ENCODE assay signal across 8 cellular contexts in the genomic region with DNA sequence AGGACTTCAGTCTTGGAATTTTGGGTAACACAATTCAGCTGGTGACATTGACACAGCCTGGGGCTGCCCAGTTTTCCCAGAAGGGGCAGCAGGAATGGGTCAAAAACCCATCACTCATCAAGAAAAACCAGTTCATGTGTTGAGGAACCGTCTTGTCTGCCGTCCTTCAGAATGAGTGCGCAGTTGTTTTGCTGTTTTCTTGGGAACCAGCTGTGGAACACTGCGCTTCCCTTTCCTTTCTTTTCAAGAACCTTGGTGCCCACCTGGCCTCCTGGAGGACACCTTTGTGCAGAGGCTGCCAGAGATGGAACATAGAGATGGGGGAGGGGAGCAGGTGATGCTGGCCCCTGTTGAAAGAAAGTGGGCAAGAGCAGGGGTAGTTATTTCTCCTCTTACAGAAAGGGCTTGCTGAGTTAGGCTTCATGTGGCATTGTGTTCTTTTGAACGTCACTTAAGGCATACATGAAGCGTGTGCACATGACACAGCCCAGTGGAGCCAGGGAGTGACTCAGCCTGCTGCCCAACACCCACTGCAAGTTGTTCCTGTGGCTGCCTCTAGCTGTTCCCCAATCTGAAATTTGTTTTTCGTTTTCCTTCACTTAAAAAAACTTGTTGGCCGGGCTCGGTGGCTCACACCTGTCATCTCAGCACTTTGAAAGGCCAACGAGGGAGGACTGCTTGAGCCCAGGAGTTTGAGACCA.
DNase-seq lines count a peak whose midpoint lies in the region; ATAC-seq and TF ChIP-seq lines count a peak whose summit lies in the region.

No MANE protein-coding gene starts in this region.

- peak; percentile 19 for TF ChIP-seq POLR2A in erythroblast (IDR thresholded peaks at IDR 0.05; ENCODE audit: low read length)

- no peaks in the 10 kb centered on the region for H3K9me3 Mint-ChIP-seq in activated CD4-positive, alpha-beta memory T cell treated with anti-CD3 and anti-CD28 coated beads for 36 hours

- H3K27me3 Mint-ChIP-seq in activated CD4-positive, alpha-beta memory T cell treated with anti-CD3 and anti-CD28 coated beads for 36 hours = no peaks in the 10 kb centered on the region

- H3K27ac ChIP-seq in AG04450 (ENCODE audit: low read depth, low read length) (peak overlapping the region; percentile 80), neuronal stem cell (replicated peaks; ENCODE audit: low read length) (no peak overlapping the region)

- H2BK15ac ChIP-seq in neuronal stem cell (ENCODE audit: low read length) = peak overlapping the region; percentile 33

- H3K4me2 ChIP-seq in neuronal stem cell (ENCODE audit: insufficient read depth, low read length, poor library complexity, severe bottlenecking) = no peak overlapping the region

- H2AFZ ChIP-seq in neuronal stem cell (ENCODE audit: low read length) = no peak overlapping the region

- H3K36me3 Mint-ChIP-seq in activated CD4-positive, alpha-beta memory T cell treated with anti-CD3 and anti-CD28 coated beads for 36 hours = no peaks in the 10 kb centered on the region

- no peaks in the 10 kb centered on the region for H3K79me1 ChIP-seq in neuronal stem cell (ENCODE audit: low read depth, low read length)

- H2BK120ac ChIP-seq in neuronal stem cell (ENCODE audit: low read depth, low read length) = no peak overlapping the region

- H3K18ac ChIP-seq in neuronal stem cell (ENCODE audit: low read length) = peak overlapping the region; percentile 0

- no peak overlapping the region for H2BK12ac ChIP-seq in neuronal stem cell (ENCODE audit: low read length)

- TF ChIP-seq CTCF in AG04450 (IDR thresholded peaks at IDR 0.05; ENCODE audit: low read depth, low read length) = peak; percentile 12; the same call in 1 of the 2 replicates

- ATAC-seq in GM18907 (IDR thresholded peaks at IDR 0.05; ENCODE audit: unreplicated experiment) = peak; percentile 71
- peak; percentile 74 for ATAC-seq in HG03060 (IDR thresholded peaks at IDR 0.05; ENCODE audit: low read depth, unreplicated experiment)

- intact Hi-C loops in activated CD4-positive, alpha-beta memory T cell treated with anti-CD3 and anti-CD28 coated beads for 36 hours (cut with micrococcal nuclease) = no loop called here

- H3K9me3 ChIP-seq in AG04450 (ENCODE audit: control insufficient read depth, insufficient read depth, low read length) = no peaks in the 10 kb centered on the region
- no peaks in the 10 kb centered on the region for H3K9me3 ChIP-seq in neuronal stem cell (replicated peaks in 1 of 2; ENCODE audit: control insufficient read depth in 2 of 2, insufficient read depth in 1 of 2, low read depth in 1 of 2, low read length in 2 of 2)

- H4K91ac ChIP-seq in neuronal stem cell (ENCODE audit: low read depth, low read length, poor library complexity) = no peak overlapping the region

- peak; percentile 75 for DNase-seq in AG04450 (ENCODE audit: low read depth, low spot score)
- peak; percentile 72 for DNase-seq in OCI-M1 (lab: John Stamatoyannopoulos, UW)
- DNase-seq in erythroblast (lab: John Stamatoyannopoulos, UW) = peak; percentile 78 to 81
- no peak for DNase-seq in neuronal stem cell (ENCODE audit: low spot score)
- no peak for DNase-seq in COR-L47 (lab: John Stamatoyannopoulos, UW)
- DNase-seq in activated CD4-positive, alpha-beta memory T cell treated with anti-CD3 and anti-CD28 coated beads for 36 hours = no peak

- POLR2A ChIA-PET in AG04450 (lab: Yijun Ruan, JAX) = interaction anchor here (0.6 to 1.2 kb wide), 2 partner anchors 13 to 15 kb away, joined by 4 to 5 read pairs; no protein-coding TSS in a partner anchor
- POLR2A ChIA-PET in activated CD4-positive, alpha-beta memory T cell treated with anti-CD3 and anti-CD28 coated beads for 36 hours (lab: Charles Lee) = no interaction called here

- WGBS in neuronal stem cell (ENCODE audit: extremely low coverage in 2 of 2, insufficient read length in 2 of 2, insufficient replicate concordance in 1 of 2), 2 donors = no CpG with 5 or more reads among the region's 10 CpGs

- no peaks in the 10 kb centered on the region for H3K4me1 Mint-ChIP-seq in activated CD4-positive, alpha-beta memory T cell treated with anti-CD3 and anti-CD28 coated beads for 36 hours (ENCODE audit: low read depth)

- H3K9ac ChIP-seq in neuronal stem cell (ENCODE audit: low read depth, low read length, poor library complexity) = no peak overlapping the region

- peaks cover 0 to 15% of the 10 kb centered on the region in 2 donors for H3K4me1 ChIP-seq in neuronal stem cell (ENCODE audit: control insufficient read depth in 2 of 2, insufficient read depth in 1 of 2, low read depth in 1 of 2, low read length in 2 of 2)

- no peak overlapping the region for H3K4ac ChIP-seq in neuronal stem cell (ENCODE audit: low read length)

- H3K23ac ChIP-seq in neuronal stem cell (ENCODE audit: low read depth, low read length, poor library complexity) = no peak overlapping the region

- H3K4me3 ChIP-seq in AG04450 (ENCODE audit: low read depth, low read length) (no peak overlapping the region), neuronal stem cell (ENCODE audit: low read length in 2 of 2) (no peak overlapping the region)

- no peak overlapping the region for H3K27ac Mint-ChIP-seq in activated CD4-positive, alpha-beta memory T cell treated with anti-CD3 and anti-CD28 coated beads for 36 hours

- peak overlapping the region; percentile 9 for H2AK5ac ChIP-seq in neuronal stem cell (ENCODE audit: low read depth, low read length)

- no peak overlapping the region for H2BK5ac ChIP-seq in neuronal stem cell (ENCODE audit: low read length)

- CTCF ChIA-PET in AG04450 (lab: Charles Lee) = interaction anchor here (0.7 kb wide), 1 partner anchor 11 kb away, joined by 5 read pairs; no protein-coding TSS in a partner anchor
- CTCF ChIA-PET in activated CD4-positive, alpha-beta memory T cell treated with anti-CD3 and anti-CD28 coated beads for 36 hours (lab: Charles Lee) = no interaction called here

- no peak overlapping the region for H4K8ac ChIP-seq in neuronal stem cell (ENCODE audit: low read depth, low read length)

- H3K36me3 ChIP-seq in neuronal stem cell (replicated peaks in 1 of 2; ENCODE audit: control insufficient read depth in 2 of 2, insufficient read depth in 2 of 2, low read length in 2 of 2) = no peaks in the 10 kb centered on the region

- H3K27me3 ChIP-seq in AG04450 (ENCODE audit: control insufficient read depth, insufficient read depth, low read length) = no peaks in the 10 kb centered on the region
- H3K27me3 ChIP-seq in neuronal stem cell (ENCODE audit: control insufficient read depth in 3 of 3, insufficient read depth in 3 of 3, low read depth in 1 of 3, low read length in 3 of 3) = peaks cover 0 to 6% (median 0%) of the 10 kb centered on the region in 3 experiments

- H3K14ac ChIP-seq in neuronal stem cell (ENCODE audit: low read length) = peak overlapping the region; percentile 59

- no peak overlapping the region for H3K4me3 Mint-ChIP-seq in activated CD4-positive, alpha-beta memory T cell treated with anti-CD3 and anti-CD28 coated beads for 36 hours

Comparison
In these comparisons a context has a peak if more than half of its experiments do, and no peak if none do; other contexts are left out.
1. DNase-seq: peak in AG04450 (single experiment), OCI-M1 (single experiment) and erythroblast (2 of 2); none in neuronal stem cell (single experiment), COR-L47 (single experiment) and activated CD4-positive, alpha-beta memory T cell treated with anti-CD3 and anti-CD28 coated beads for 36 hours (single experiment).